ENCODE assay signal across 39 cellular contexts in the genomic region with DNA sequence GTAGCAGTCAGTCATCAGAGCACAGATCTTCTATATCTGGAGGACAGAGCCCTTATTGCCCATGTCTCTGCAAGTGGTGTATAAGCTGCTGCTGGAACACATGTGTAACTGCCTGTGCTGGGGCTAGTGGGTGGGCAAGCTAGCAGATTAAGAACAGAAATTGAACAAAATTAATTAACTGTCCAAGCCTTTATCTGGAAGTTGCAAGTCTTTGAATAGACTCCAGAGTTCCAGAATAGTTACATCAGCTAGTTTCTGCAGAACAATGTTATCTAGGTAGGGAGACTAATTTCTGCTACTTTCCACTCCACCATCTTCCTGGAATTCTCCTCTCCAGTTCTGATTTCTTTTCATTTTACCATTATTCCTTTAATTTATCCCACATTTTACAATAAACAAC.
"Had no signal": no experiment of that assay in that cellular context is flagged by ENCODE, and none has a peak within 500 bp of the region (broad histone marks: within the 10 kb centered on the region; RNA-seq: fewer than 3 reads in every experiment).

No MANE protein-coding gene starts in this region.

- H3K27me3 ChIP-seq: adrenal gland, ascending aorta, body of pancreas, brain microvascular endothelial cell, breast epithelium had no signal

- H3K4me1 ChIP-seq: adrenal gland, ascending aorta, body of pancreas, breast epithelium had no signal

- H3K27ac ChIP-seq: adrenal gland, ascending aorta, body of pancreas, brain microvascular endothelial cell, breast epithelium, VCaP had no signal

- FAIRE-seq: TTC549 had no signal

- H3K36me3 ChIP-seq: adrenal gland, ascending aorta, brain microvascular endothelial cell, breast epithelium had no signal

- H3K27me3 Mint-ChIP-seq: activated B cell treated with CpG ODN at 0.5 μM for 24 hours; activated CD4-positive, alpha-beta memory T cell treated with anti-CD3 and anti-CD28 coated beads, Interleukin-2, amount 10 ng/mL, durations not matched to agents 7 days and 5 days; activated CD4-positive, alpha-beta T cell treated with anti-CD3 and anti-CD28 coated beads, Interleukin-2, amount 10 ng/mL, durations not matched to agents 7 days and 5 days; activated naive CD8-positive, alpha-beta T cell treated with anti-CD3 and anti-CD28 coated beads for 36 hours; activated T-helper 17 cell treated with anti-CD3 and anti-CD28 coated beads, Interleukin-2, amount 50 U/mL, for 72 hours had no signal

- H3K9me3 ChIP-seq: adrenal gland had no signal

- H3K4me1 Mint-ChIP-seq: activated B cell treated with CpG ODN at 0.5 μM for 24 hours; activated CD4-positive, alpha-beta memory T cell treated with anti-CD3 and anti-CD28 coated beads, Interleukin-2, amount 10 ng/mL, durations not matched to agents 7 days and 5 days; activated CD4-positive, alpha-beta T cell treated with anti-CD3 and anti-CD28 coated beads for 36 hours; activated CD4-positive, alpha-beta T cell treated with anti-CD3 and anti-CD28 coated beads, Interleukin-2, amount 10 ng/mL, durations not matched to agents 7 days and 5 days; activated naive CD8-positive, alpha-beta T cell treated with anti-CD3 and anti-CD28 coated beads for 36 hours; activated T-helper 17 cell treated with anti-CD3 and anti-CD28 coated beads, Interleukin-2, amount 50 U/mL, for 72 hours had no signal

- H3K9me3 Mint-ChIP-seq: activated CD4-positive, alpha-beta T cell treated with anti-CD3 and anti-CD28 coated beads, Interleukin-2, amount 10 ng/mL, durations not matched to agents 7 days and 5 days had no signal

- H3K27ac Mint-ChIP-seq: activated B cell treated with CpG ODN at 0.5 μM for 24 hours; activated CD4-positive, alpha-beta memory T cell treated with anti-CD3 and anti-CD28 coated beads, Interleukin-2, amount 10 ng/mL, durations not matched to agents 7 days and 5 days; activated CD4-positive, alpha-beta T cell treated with anti-CD3 and anti-CD28 coated beads for 36 hours; activated CD4-positive, alpha-beta T cell treated with anti-CD3 and anti-CD28 coated beads, Interleukin-2, amount 10 ng/mL, durations not matched to agents 7 days and 5 days; activated CD8-positive, alpha-beta T cell treated with anti-CD3 and anti-CD28 coated beads, Interleukin-2, amount 10 ng/mL, durations not matched to agents 7 days and 5 days; activated naive CD4-positive, alpha-beta T cell treated with anti-CD3 and anti-CD28 coated beads for 36 hours; activated naive CD4-positive, alpha-beta T cell treated with anti-CD3 and anti-CD28 coated beads, Interleukin-2, amount 50 U/mL, for 72 hours; activated naive CD8-positive, alpha-beta T cell treated with anti-CD3 and anti-CD28 coated beads for 36 hours; activated T-cell treated with anti-CD3 and anti-CD28 coated beads, Interleukin-2, amount 50 U/mL, for 72 hours; activated T-helper 1 cell treated with anti-CD3 and anti-CD28 coated beads, Interleukin-12 subunit alpha, Interleukin-12 subunit beta, Interleukin-2, Interleukin-4 antibody, amounts not matched to agents 30 ng/mL and 10 ng/mL and 1 ng/mL, durations not matched to agents 14 hours and 24 hours and 36 hours; activated T-helper 17 cell treated with anti-CD3 and anti-CD28 coated beads, Interleukin-2, amount 50 U/mL, for 72 hours; T-helper 1 cell treated with Interleukin-12 subunit alpha and Interleukin-12 subunit beta and Interleukin-4 antibody, amounts not matched to agents 30 μg/mL and 1 μg/mL, for 36 hours; T-helper 2 cell treated with Interferon-gamma antibody and Interleukin-4, amounts not matched to agents 5 μg/mL and 100 μg/mL, for 36 hours had no signal

- ATAC-seq: activated CD4-positive, alpha-beta T cell treated with anti-CD3 and anti-CD28 coated beads for 36 hours; activated CD4-positive, CD25-positive, alpha-beta regulatory T cell treated with anti-CD3 and anti-CD28 coated beads, Interleukin-2, amount 50 U/mL, for 24 hours; activated CD8-positive, alpha-beta T cell treated with anti-CD3 and anti-CD28 coated beads, Interleukin-2, amount 10 ng/mL, durations not matched to agents 7 days and 5 days; activated naive CD4-positive, alpha-beta T cell treated with anti-CD3 and anti-CD28 coated beads, Interleukin-2, amount 50 U/mL, for 72 hours; activated T-cell treated with anti-CD3 and anti-CD28 coated beads, Interleukin-2, amount 50 U/mL, for 4 hours; activated T-cell treated with anti-CD3 and anti-CD28 coated beads, Interleukin-2, amount 50 U/mL, for 72 hours; activated T-helper 17 cell treated with anti-CD3 and anti-CD28 coated beads, Interleukin-2, amount 50 U/mL, for 72 hours; body of pancreas had no signal

- H3K4me3 ChIP-seq: adrenal gland, ascending aorta, body of pancreas, breast epithelium had no signal

- DNase-seq: activated B cell treated with CpG ODN at 0.5 μM for 24 hours; activated CD4-positive, alpha-beta memory T cell treated with anti-CD3 and anti-CD28 coated beads, Interleukin-2, amount 10 ng/mL, durations not matched to agents 7 days and 5 days; activated CD4-positive, alpha-beta T cell treated with anti-CD3 and anti-CD28 coated beads for 1 hour; activated CD4-positive, alpha-beta T cell treated with anti-CD3 and anti-CD28 coated beads for 36 hours; activated CD4-positive, alpha-beta T cell treated with anti-CD3 and anti-CD28 coated beads for 48 hours; activated CD4-positive, alpha-beta T cell treated with anti-CD3 and anti-CD28 coated beads, Interleukin-2, amount 10 ng/mL, durations not matched to agents 7 days and 5 days; activated CD4-positive, alpha-beta T cell treated with anti-CD3 and anti-CD28 coated beads, Interleukin-2, amount 50 U/mL, for 48 hours; activated CD8-positive, alpha-beta memory T cell treated with anti-CD3 and anti-CD28 coated beads for 24 hours; activated CD8-positive, alpha-beta memory T cell treated with anti-CD3 and anti-CD28 coated beads, Interleukin-2, amount 50 U/mL, for 4 hours; activated CD8-positive, alpha-beta T cell treated with anti-CD3 and anti-CD28 coated beads, Interleukin-2, amount 10 ng/mL, durations not matched to agents 7 days and 5 days; activated effector memory CD4-positive, alpha-beta T cell treated with anti-CD3 and anti-CD28 coated beads, Interleukin-2, amount 50 U/mL, for 16 hours; activated gamma-delta T cell treated with Interleukin-2 at 50 U/mL for 16 hours; activated naive CD4-positive, alpha-beta T cell; activated naive CD4-positive, alpha-beta T cell treated with anti-CD3 and anti-CD28 coated beads for 36 hours; activated naive CD4-positive, alpha-beta T cell treated with anti-CD3 and anti-CD28 coated beads, Interleukin-2, amount 50 U/mL, for 16 hours; activated naive CD8-positive, alpha-beta T cell treated with anti-CD3 and anti-CD28 coated beads for 36 hours; activated T-cell treated with anti-CD3 and anti-CD28 coated beads for 4 hours; activated T-cell treated with anti-CD3 and anti-CD28 coated beads, Interleukin-2, amount 50 U/mL, for 1 hour; activated T-cell treated with anti-CD3 and anti-CD28 coated beads, Interleukin-2, amount 50 U/mL, for 4 hours; activated T-cell treated with anti-CD3 and anti-CD28 coated beads, Interleukin-2, amount 50 U/mL, for 72 hours; adrenal gland; amygdala; anterior cingulate cortex; body of pancreas; brain microvascular endothelial cell; central memory CD4-positive, alpha-beta T cell; T-helper 1 cell; T-helper 2 cell; T-helper 9 cell had no signal

- H3K4me3 Mint-ChIP-seq: activated B cell treated with CpG ODN at 0.5 μM for 24 hours; activated CD4-positive, alpha-beta memory T cell treated with anti-CD3 and anti-CD28 coated beads, Interleukin-2, amount 10 ng/mL, durations not matched to agents 7 days and 5 days; activated CD4-positive, alpha-beta T cell treated with anti-CD3 and anti-CD28 coated beads for 36 hours; activated CD4-positive, alpha-beta T cell treated with anti-CD3 and anti-CD28 coated beads, Interleukin-2, amount 10 ng/mL, durations not matched to agents 7 days and 5 days; activated CD8-positive, alpha-beta T cell treated with anti-CD3 and anti-CD28 coated beads, Interleukin-2, amount 10 ng/mL, durations not matched to agents 7 days and 5 days; activated naive CD4-positive, alpha-beta T cell treated with anti-CD3 and anti-CD28 coated beads for 36 hours; activated naive CD8-positive, alpha-beta T cell treated with anti-CD3 and anti-CD28 coated beads for 36 hours; activated T-cell treated with anti-CD3 and anti-CD28 coated beads, Interleukin-2, amount 50 U/mL, for 4 hours; activated T-cell treated with anti-CD3 and anti-CD28 coated beads, Interleukin-2, amount 50 U/mL, for 72 hours; activated T-helper 1 cell treated with anti-CD3 and anti-CD28 coated beads, Interleukin-12 subunit alpha, Interleukin-12 subunit beta, Interleukin-2, Interleukin-4 antibody, amounts not matched to agents 30 ng/mL and 10 ng/mL and 1 ng/mL, durations not matched to agents 14 hours and 24 hours and 36 hours; activated T-helper 17 cell treated with anti-CD3 and anti-CD28 coated beads, Interleukin-2, amount 50 U/mL, for 72 hours; T-helper 1 cell treated with Interleukin-12 subunit alpha and Interleukin-12 subunit beta and Interleukin-4 antibody, amounts not matched to agents 30 μg/mL and 1 μg/mL, for 36 hours; T-helper 2 cell treated with Interferon-gamma antibody and Interleukin-4, amounts not matched to agents 5 μg/mL and 100 μg/mL, for 36 hours had no signal
